Comparison of ENCODE assay signal across 28 cellular contexts in the genomic region with DNA sequence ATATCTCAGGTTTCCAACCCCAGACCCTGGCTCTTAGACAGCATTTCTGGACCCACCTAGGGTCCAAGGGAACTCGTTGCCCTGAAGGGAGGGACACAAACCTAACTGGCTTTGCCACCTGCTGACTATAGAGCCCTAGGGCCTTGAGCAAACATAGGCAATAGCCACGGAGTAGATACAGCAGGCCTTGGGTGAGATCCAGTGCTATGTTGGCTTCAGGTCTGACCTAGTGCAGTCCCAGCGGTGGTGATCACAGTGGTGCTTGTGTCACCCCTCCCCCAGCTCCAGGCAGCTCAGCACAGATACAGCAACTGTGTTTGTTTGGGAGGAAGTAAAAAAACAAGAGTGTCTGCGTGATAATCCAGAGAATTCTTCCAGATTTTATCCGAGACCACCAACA. TPM values are rescaled to one million over a fixed set of nuclear protein-coding genes. Genes with fewer than 3 reads are reported as not detected.
DNase-seq lines count a peak whose midpoint lies in the region; ATAC-seq and TF ChIP-seq lines count a peak whose summit lies in the region.
"Had no signal": no experiment of that assay in that cellular context is flagged by ENCODE, and none has a peak within 500 bp of the region (broad histone marks: within the 10 kb centered on the region; RNA-seq: fewer than 3 reads in every experiment).

No MANE protein-coding gene starts in this region.

- H2AK5ac ChIP-seq in trophoblast cell (ENCODE audit: low read length): no peak overlapping the region

- H2AFZ ChIP-seq in trophoblast cell (ENCODE audit: insufficient read depth, low read length, poor library complexity): no peak overlapping the region
- H2AFZ ChIP-seq: GM23248 had no signal

- H3K4me2 ChIP-seq in trophoblast cell (ENCODE audit: low read length): no peak overlapping the region
- H3K4me2 ChIP-seq: smooth muscle cell had no signal

- peak overlapping the region; percentile 12 for H4K8ac ChIP-seq in trophoblast cell (ENCODE audit: low read depth, low read length)

- no peaks in the 10 kb centered on the region for H3K27me3 ChIP-seq in trophoblast cell (ENCODE audit: insufficient read depth, low read length)
- H3K27me3 ChIP-seq: tibial artery had no signal

- H3K18ac ChIP-seq in trophoblast cell (ENCODE audit: low read length): no peak overlapping the region

- no peak overlapping the region for H2BK12ac ChIP-seq in trophoblast cell (ENCODE audit: low read length)

- no peaks in the 10 kb centered on the region for H3K79me1 ChIP-seq in trophoblast cell (ENCODE audit: low read length)

- H3K4ac ChIP-seq in trophoblast cell (ENCODE audit: low read depth, low read length): no peak overlapping the region

- no peaks in the 10 kb centered on the region for H3K79me2 ChIP-seq in trophoblast cell (ENCODE audit: control insufficient read depth, insufficient read depth, low read length, poor library complexity)

- H3K9me3 ChIP-seq in trophoblast cell (ENCODE audit: insufficient read depth, low read depth, low read length): no peaks in the 10 kb centered on the region
- H3K9me3 ChIP-seq: tibial artery had no signal

- H2BK5ac ChIP-seq in trophoblast cell (ENCODE audit: low read depth, low read length, poor library complexity): no peak overlapping the region

- no peak overlapping the region for H3K4me3 ChIP-seq in trophoblast cell (ENCODE audit: low read depth, low read length)
- H3K4me3 ChIP-seq: GM23248, smooth muscle cell, tibial artery had no signal

- H3K27ac ChIP-seq in VCaP (peak overlapping the region; percentile 46; the same call in 1 of the 2 replicates), trophoblast cell (ENCODE audit: low read depth, low read length) (no peak overlapping the region)
- H3K27ac ChIP-seq: GM23248, tibial artery had no signal

- peak; percentile 60 for ATAC-seq in esophagus mucosa
- no peak for ATAC-seq in GM21528 (IDR thresholded peaks at IDR 0.05; ENCODE audit: low FRiP score, unreplicated experiment)
- ATAC-seq: activated T-cell treated with anti-CD3 and anti-CD28 coated beads, Interleukin-2, amount 50 U/mL, for 72 hours; left cardiac atrium; stimulated activated naive CD8-positive, alpha-beta T cell treated with anti-CD3 and anti-CD28 coated beads, Interleukin-15, amount 100 ng/mL, for 72 hours had no signal

- no peak overlapping the region for H3K9ac ChIP-seq in trophoblast cell (ENCODE audit: low read length)
- H3K9ac ChIP-seq: GM23248 had no signal

- H4K91ac ChIP-seq in trophoblast cell (ENCODE audit: low read depth, low read length): no peak overlapping the region

- no peak overlapping the region for H3K23ac ChIP-seq in trophoblast cell (ENCODE audit: low read length)

- no peak overlapping the region for H3K14ac ChIP-seq in trophoblast cell (ENCODE audit: low read length)

- no peak overlapping the region for H2BK120ac ChIP-seq in trophoblast cell (ENCODE audit: insufficient read depth, low read length, poor library complexity)

- H3K4me1 ChIP-seq in trophoblast cell (ENCODE audit: control insufficient read depth in 1 of 2, insufficient read depth in 2 of 2, low read length in 2 of 2): peaks cover 0 to 5% of the 10 kb centered on the region in 2 experiments
- H3K4me1 ChIP-seq: tibial artery had no signal

- H4K12ac ChIP-seq in trophoblast cell (ENCODE audit: low read depth, low read length): no peak overlapping the region

- no peaks in the 10 kb centered on the region for H3K36me3 ChIP-seq in trophoblast cell (ENCODE audit: control insufficient read depth in 1 of 2, insufficient read depth in 2 of 2, low read length in 2 of 2)
- H3K36me3 ChIP-seq: tibial artery had no signal

- no CpG with 5 or more reads among the region's 5 CpGs for WGBS in trophoblast cell (ENCODE audit: extremely low coverage, insufficient coverage, insufficient read length)

- DNase-seq in NCI-H2196 (lab: John Stamatoyannopoulos, UW; ENCODE audit: unreplicated experiment): peak; percentile 7
- DNase-seq in NCI-H2196 treated with DMSO at 0.1 percent for 48 hours (lab: John Stamatoyannopoulos, UW; ENCODE audit: unreplicated experiment): no peak
- no peak for DNase-seq in trophoblast cell
- no peak for DNase-seq in DMS79 treated with DMSO at 0.1 percent for 48 hours (lab: John Stamatoyannopoulos, UW)
- DNase-seq in SW 1271 (lab: John Stamatoyannopoulos, UW): no peak
- DNase-seq: activated CD4-positive, alpha-beta T cell treated with anti-CD3 and anti-CD28 coated beads, Interleukin-2, amount 10 ng/mL, durations not matched to agents 7 days and 5 days; activated naive CD4-positive, alpha-beta T cell; activated T-cell treated with anti-CD3 and anti-CD28 coated beads, Interleukin-2, amount 50 U/mL, for 72 hours; CD4-positive, alpha-beta T cell; foreskin fibroblast; GM23248; head of caudate nucleus; HFFc6; Kasumi-1; left cardiac atrium; naive B cell; NCI-H187 treated with DMSO at 0.1 percent for 48 hours; NCI-H226; NCI-H774; occipital lobe; stimulated activated CD4-positive, alpha-beta T cell treated with anti-CD3 and anti-CD28 coated beads, Interleukin-1b, Interleukin-23, amount 100 ng/mL, for 48 hours; stimulated activated CD8-positive, alpha-beta memory T cell treated with anti-CD3 and anti-CD28 coated beads, Interleukin-4, amount 100 ng/mL, for 48 hours; stimulated activated naive CD8-positive, alpha-beta T cell treated with anti-CD3 and anti-CD28 coated beads, Interleukin-15, amount 100 ng/mL, for 72 hours; tibial artery had no signal

- TF ChIP-seq CTCF in VCaP (conservative IDR thresholded peaks at IDR 0.05): no peak

RNA-seq across cellular contexts. Expression of gene TNKS2, which starts 9.7 kb away (rescaled TPM):
- total RNA-seq in esophagus mucosa: 28.4 TPM
- 28.1 and 29.3 TPM in 2 replicates for polyA plus RNA-seq in trophoblast cell (2013)
